ENCODE assay signal across 18 cellular contexts in genomic region chr7:69892790-69893189, GRCh38.
"Had no signal": no experiment of that assay in that cellular context is flagged by ENCODE, and none has a peak within 500 bp of the region (broad histone marks: within the 10 kb centered on the region; RNA-seq: fewer than 3 reads in every experiment).

No MANE protein-coding gene starts in this region.

- FAIRE-seq: endometrium had no signal

- H3K4me1 ChIP-seq: spleen, vagina had no signal

- H3K27me3 ChIP-seq: dorsolateral prefrontal cortex, esophagus muscularis mucosa, spleen, tibial nerve, vagina had no signal

- ATAC-seq: left cardiac atrium; mucosa of descending colon; naive thymus-derived CD8-positive, alpha-beta T cell; sciatic nerve; stimulated activated memory B cell treated with anti-CD40 and anti-IgM and Interleukin-4, amounts not matched to agents 10 μg/mL and 1 μg/mL and 100 μg/mL, for 72 hours had no signal

- H3K9me3 ChIP-seq: esophagus muscularis mucosa, mucosa of descending colon, spleen, tibial nerve, vagina had no signal

- H3K36me3 ChIP-seq: esophagus muscularis mucosa, spleen, tibial nerve, vagina had no signal

- DNase-seq: activated CD4-positive, alpha-beta T cell treated with anti-CD3 and anti-CD28 coated beads, Interleukin-2, amount 50 U/mL, for 4 hours; activated CD4-positive, CD25-positive, alpha-beta regulatory T cell treated with anti-CD3 and anti-CD28 coated beads, Interleukin-2, amount 50 U/mL, for 72 hours; activated effector memory CD4-positive, alpha-beta T cell treated with anti-CD3 and anti-CD28 coated beads, Interleukin-2, amount 50 U/mL, for 16 hours; activated T-cell treated with anti-CD3 and anti-CD28 coated beads, Interleukin-2, amount 50 U/mL, for 24 hours; amygdala; dorsolateral prefrontal cortex; glutamatergic neuron; left cardiac atrium; mucosa of descending colon; naive thymus-derived CD8-positive, alpha-beta T cell; spleen; stimulated activated CD4-positive, alpha-beta T cell treated with anti-CD3 and anti-CD28 coated beads, Interleukin-1b, Interleukin-23, amount 100 ng/mL, for 48 hours had no signal

- H3K4me3 ChIP-seq: dorsolateral prefrontal cortex, esophagus muscularis mucosa, mucosa of descending colon, spleen, tibial nerve, vagina had no signal

- H3K27ac ChIP-seq: dorsolateral prefrontal cortex, esophagus muscularis mucosa, spleen, tibial nerve, vagina had no signal
